ENCODE assay signal across 9 cellular contexts in the genomic region with DNA sequence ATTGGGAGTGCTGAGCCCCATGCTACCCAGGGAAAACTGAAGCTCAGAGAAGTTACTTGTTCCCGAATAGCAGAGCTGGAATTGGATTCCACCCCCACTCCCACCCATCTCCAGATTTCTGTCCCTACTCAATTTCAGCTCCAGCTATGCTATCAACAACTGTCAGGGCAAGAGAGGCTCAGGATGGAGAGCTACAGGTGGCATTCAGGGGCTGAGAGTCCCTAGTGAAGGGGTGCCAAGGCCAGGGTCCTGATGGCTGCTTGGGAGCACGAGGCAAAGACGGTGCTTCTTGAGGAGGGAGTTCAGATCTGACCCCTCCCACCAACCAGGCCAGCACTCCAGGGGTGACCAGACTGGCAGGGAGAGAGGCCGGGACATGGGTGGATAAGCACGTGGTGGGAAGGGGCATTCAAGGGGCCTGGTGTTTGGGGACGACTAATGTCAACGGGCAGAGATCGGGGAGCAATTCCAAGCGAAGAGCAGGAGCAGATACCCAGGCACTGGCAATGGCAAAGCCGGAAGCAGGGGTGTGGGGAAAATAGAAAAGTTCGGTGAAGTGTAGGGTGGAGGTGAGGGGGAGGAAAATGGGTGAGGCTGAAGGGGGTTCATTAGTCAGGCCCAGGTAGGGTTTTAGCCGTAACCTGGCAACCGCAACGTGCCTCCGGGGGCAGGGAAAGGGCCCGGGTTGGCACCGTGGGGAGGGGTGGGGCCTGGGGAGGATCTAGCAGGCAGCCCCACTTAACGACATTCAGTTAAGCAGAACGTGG. TPM values are rescaled to one million over a fixed set of nuclear protein-coding genes. Genes with fewer than 3 reads are reported as not detected.
DNase-seq lines count a peak whose midpoint lies in the region; ATAC-seq and TF ChIP-seq lines count a peak whose summit lies in the region.
"Had no signal": no experiment of that assay in that cellular context is flagged by ENCODE, and none has a peak within 500 bp of the region (broad histone marks: within the 10 kb centered on the region; RNA-seq: fewer than 3 reads in every experiment).

No MANE protein-coding gene starts in this region.

- no peak for DNase-seq in HFFc6
- peak; percentile 42 for DNase-seq in T-helper 9 cell
- DNase-seq in epithelial cell of prostate (ENCODE audit: low read depth, low spot score), result no peak
- no peak for DNase-seq in HT-29 (ENCODE audit: low spot score)

- H3K36me3 ChIP-seq in rectal smooth muscle tissue (ENCODE audit: control insufficient read depth, insufficient read depth, low read length), result no peaks in the 10 kb centered on the region

- no peak for TF ChIP-seq CTCF in HFFc6 (IDR thresholded peaks at IDR 0.05)

- no peaks in the 10 kb centered on the region for H3K27me3 ChIP-seq in rectal smooth muscle tissue (ENCODE audit: control insufficient read depth, insufficient read depth, low read length)

- H3K4me3 Mint-ChIP-seq in HFFc6, result peak overlapping the region; percentile 42; the same call in 1 of the 2 replicates

- H3K27ac Mint-ChIP-seq in HFFc6, result no peak overlapping the region

- peaks cover 17% of the 10 kb centered on the region for H3K4me1 Mint-ChIP-seq in HFFc6 (ENCODE audit: low read depth)

- H3K4me1 ChIP-seq in rectal smooth muscle tissue (ENCODE audit: control insufficient read depth, insufficient read depth, low read length), result peaks cover 10% of the 10 kb centered on the region

- peaks cover 19% of the 10 kb centered on the region for H3K27me3 Mint-ChIP-seq in HFFc6 (ENCODE audit: insufficient read depth)

- H3K36me3 Mint-ChIP-seq in HFFc6 (ENCODE audit: low read depth), result no peaks in the 10 kb centered on the region

- H3K27ac ChIP-seq in epithelial cell of prostate (peak overlapping the region; percentile 17), rectal smooth muscle tissue (ENCODE audit: low read depth, low read length) (no peak overlapping the region)

- no peaks in the 10 kb centered on the region for H3K9me3 Mint-ChIP-seq in HFFc6

- ATAC-seq in HG02970 (IDR thresholded peaks at IDR 0.05; ENCODE audit: low FRiP score, unreplicated experiment) (no peak), HG03439 (IDR thresholded peaks at IDR 0.05; ENCODE audit: unreplicated experiment) (no peak), GM21423 (IDR thresholded peaks at IDR 0.05; ENCODE audit: unreplicated experiment) (no peak)

- peak overlapping the region; percentile 68 for H3K4me3 ChIP-seq in rectal smooth muscle tissue (ENCODE audit: low read length)

- H3K9ac ChIP-seq in rectal smooth muscle tissue (ENCODE audit: low read length), result no peak overlapping the region

RNA-seq across cellular contexts. Expression of a gene that starts 4.6 kb away (rescaled TPM):
- 1 to 10 TPM; 1.0 to 2.2 (median 1.2) TPM for total RNA-seq in HFFc6 (2021; fragmentation: NEBNext Ultra II Directional; extraction: Animal tissue kit (Norgen Biotek cat#: 25700))
- 48.9 and 58.3 TPM in 2 replicates for total RNA-seq in HT-29 (2014; rRNA removed; shearing (Covaris generic))

RNA-seq across cellular contexts. Expression of a gene that starts 10.8 kb away (rescaled TPM):
- 100 to 1,000 TPM; 153 to 169 (median 164) TPM for total RNA-seq in HFFc6 (2021; fragmentation: NEBNext Ultra II Directional; extraction: Animal tissue kit (Norgen Biotek cat#: 25700))
- 234 and 262 TPM in 2 replicates for total RNA-seq in HT-29 (2014; rRNA removed; shearing (Covaris generic))

RNA-seq across cellular contexts. Expression of a gene that starts 21.9 kb away (rescaled TPM):
- not detected for total RNA-seq in HFFc6 (2021; fragmentation: NEBNext Ultra II Directional; extraction: Animal tissue kit (Norgen Biotek cat#: 25700))
- total RNA-seq in HT-29 (2014; rRNA removed; shearing (Covaris generic)), result not detected in 2 replicates
- total RNA-seq: activated CD8-positive, alpha-beta memory T cell treated with anti-CD3 and anti-CD28 coated beads for 36 hours had no signal

RNA-seq across cellular contexts. Expression of a gene that starts 38.2 kb away (rescaled TPM):
- total RNA-seq in HFFc6 (2021; fragmentation: NEBNext Ultra II Directional; extraction: Animal tissue kit (Norgen Biotek cat#: 25700)), result not detected
- not detected in 2 replicates for total RNA-seq in HT-29 (2014; rRNA removed; shearing (Covaris generic))
- total RNA-seq: activated CD8-positive, alpha-beta memory T cell treated with anti-CD3 and anti-CD28 coated beads for 36 hours had no signal

RNA-seq across cellular contexts. Expression of a gene that starts 47.1 kb away (rescaled TPM):
- total RNA-seq in HFFc6 (2021; fragmentation: NEBNext Ultra II Directional; extraction: Animal tissue kit (Norgen Biotek cat#: 25700)), result 1 to 10 TPM in 1 of 6 experiments, under 1 TPM in 5; 0.63 to 1.2 (median 0.87) TPM
- total RNA-seq in HT-29 (2014; rRNA removed; shearing (Covaris generic)), result 52.9 TPM in 2 replicates

Comparison
In these comparisons a context has a peak if more than half of its experiments do, and no peak if none do; other contexts are left out.
1. RNA of a gene that starts 4.6 kb away (total RNA-seq): 48.9 to 58.3 TPM in HT-29; 1.0 to 2.2 TPM in HFFc6; every median in the first group is over 10 times any median in the second.